ENCODE assay signal across 9 cellular contexts in the genomic region with DNA sequence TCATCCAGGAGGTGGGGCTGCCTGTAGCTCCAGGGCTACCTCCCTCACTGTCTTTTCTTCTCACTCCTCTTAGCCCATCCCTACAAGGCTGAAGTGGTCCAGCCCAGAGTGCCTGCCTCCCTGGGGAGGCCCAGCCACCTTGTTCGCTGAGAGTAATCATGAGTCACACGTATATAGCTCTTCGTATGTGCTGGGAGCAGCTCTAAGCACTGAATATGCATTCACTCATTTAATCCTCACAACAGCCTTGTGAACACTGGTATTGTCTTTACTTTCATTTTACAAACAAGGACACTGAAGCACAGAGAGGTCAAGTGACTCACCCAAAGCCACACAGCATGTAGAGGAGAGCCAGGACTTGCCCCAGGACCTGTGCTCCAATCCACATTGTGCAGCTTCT. TPM values are rescaled to one million over a fixed set of nuclear protein-coding genes. Genes with fewer than 3 reads are reported as not detected.
DNase-seq lines count a peak whose midpoint lies in the region; ATAC-seq and TF ChIP-seq lines count a peak whose summit lies in the region.
"Had no signal": no experiment of that assay in that cellular context is flagged by ENCODE, and none has a peak within 500 bp of the region (broad histone marks: within the 10 kb centered on the region; RNA-seq: fewer than 3 reads in every experiment).

No MANE protein-coding gene starts in this region.

- ATAC-seq in activated T-cell treated with anti-CD3 and anti-CD28 coated beads, Interleukin-2, amount 50 U/mL, for 4 hours, result peak; percentile 72 to 76

- DNase-seq in LHCN-M2 (ENCODE audit: low read depth), result peak; percentile 70
- peak; percentile 28 for DNase-seq in activated T-cell treated with anti-CD3 and anti-CD28 coated beads, Interleukin-2, amount 50 U/mL, for 4 hours
- DNase-seq in iris pigment epithelial cell (ENCODE audit: low read depth), result peak; percentile 58
- no peak for DNase-seq in inferior parietal cortex (ENCODE audit: extremely low spot score)
- DNase-seq in NCI-H748 treated with DMSO at 0.1 percent for 48 hours (lab: John Stamatoyannopoulos, UW), result no peak
- DNase-seq in NCI-H1048 (lab: John Stamatoyannopoulos, UW), result no peak
- DNase-seq in SJCRH30, result no peak
- DNase-seq: DMS79 treated with DMSO at 0.1 percent for 48 hours had no signal

- H3K27ac ChIP-seq in C4-2B, result peak overlapping the region; percentile 73; the same call in 1 of the 2 replicates
- H3K27ac ChIP-seq in SJCRH30, result no peak overlapping the region

- no peaks in the 10 kb centered on the region for H3K27me3 Mint-ChIP-seq in activated T-cell treated with anti-CD3 and anti-CD28 coated beads, Interleukin-2, amount 50 U/mL, for 4 hours (ENCODE audit: low read depth)

- H3K4me3 ChIP-seq in SJCRH30, result no peak overlapping the region

- peaks cover 76% of the 10 kb centered on the region for H3K4me1 Mint-ChIP-seq in activated T-cell treated with anti-CD3 and anti-CD28 coated beads, Interleukin-2, amount 50 U/mL, for 4 hours (ENCODE audit: low read depth)

- peaks cover 27% of the 10 kb centered on the region for H3K4me1 ChIP-seq in SJCRH30

- no peaks in the 10 kb centered on the region for H3K36me3 Mint-ChIP-seq in activated T-cell treated with anti-CD3 and anti-CD28 coated beads, Interleukin-2, amount 50 U/mL, for 4 hours (ENCODE audit: insufficient read depth)

- peak overlapping the region; percentile 58 for H3K4me3 Mint-ChIP-seq in activated T-cell treated with anti-CD3 and anti-CD28 coated beads, Interleukin-2, amount 50 U/mL, for 4 hours

- H3K27me3 ChIP-seq in SJCRH30, result peaks cover 23% of the 10 kb centered on the region

- H3K9me3 ChIP-seq in SJCRH30 (replicated peaks), result no peaks in the 10 kb centered on the region

- no peaks in the 10 kb centered on the region for H3K36me3 ChIP-seq in SJCRH30

- no peaks in the 10 kb centered on the region for H3K9me3 Mint-ChIP-seq in activated T-cell treated with anti-CD3 and anti-CD28 coated beads, Interleukin-2, amount 50 U/mL, for 4 hours

- TF ChIP-seq CTCF in C4-2B (conservative IDR thresholded peaks at IDR 0.05), result no peak

RNA-seq across cellular contexts. Expression of a gene that starts 14.7 kb away (rescaled TPM):
- 41.4 and 47.6 TPM in 2 replicates for total RNA-seq in LHCN-M2 (2014; rRNA removed)
- 63.4 TPM for polyA plus RNA-seq in LHCN-M2 (2012)
- total RNA-seq in activated T-cell treated with anti-CD3 and anti-CD28 coated beads, Interleukin-2, amount 50 U/mL, for 4 hours, result 10 to 100 TPM; 49.3 to 52.2 (median 52.2) TPM
- 29.0 and 34.1 TPM in 2 replicates for total RNA-seq in SJCRH30 (2014; rRNA removed; shearing (Covaris generic))

Comparison
In these comparisons a context has a peak if more than half of its experiments do, and no peak if none do; other contexts are left out.
1. DNase-seq: peak in LHCN-M2 (single experiment), activated T-cell treated with anti-CD3 and anti-CD28 coated beads, Interleukin-2, amount 50 U/mL, for 4 hours (single experiment) and iris pigment epithelial cell (single experiment); none in inferior parietal cortex (single experiment), NCI-H748 treated with DMSO at 0.1 percent for 48 hours (single experiment), NCI-H1048 (single experiment) and SJCRH30 (0 of 2).